In the genomic region with DNA sequence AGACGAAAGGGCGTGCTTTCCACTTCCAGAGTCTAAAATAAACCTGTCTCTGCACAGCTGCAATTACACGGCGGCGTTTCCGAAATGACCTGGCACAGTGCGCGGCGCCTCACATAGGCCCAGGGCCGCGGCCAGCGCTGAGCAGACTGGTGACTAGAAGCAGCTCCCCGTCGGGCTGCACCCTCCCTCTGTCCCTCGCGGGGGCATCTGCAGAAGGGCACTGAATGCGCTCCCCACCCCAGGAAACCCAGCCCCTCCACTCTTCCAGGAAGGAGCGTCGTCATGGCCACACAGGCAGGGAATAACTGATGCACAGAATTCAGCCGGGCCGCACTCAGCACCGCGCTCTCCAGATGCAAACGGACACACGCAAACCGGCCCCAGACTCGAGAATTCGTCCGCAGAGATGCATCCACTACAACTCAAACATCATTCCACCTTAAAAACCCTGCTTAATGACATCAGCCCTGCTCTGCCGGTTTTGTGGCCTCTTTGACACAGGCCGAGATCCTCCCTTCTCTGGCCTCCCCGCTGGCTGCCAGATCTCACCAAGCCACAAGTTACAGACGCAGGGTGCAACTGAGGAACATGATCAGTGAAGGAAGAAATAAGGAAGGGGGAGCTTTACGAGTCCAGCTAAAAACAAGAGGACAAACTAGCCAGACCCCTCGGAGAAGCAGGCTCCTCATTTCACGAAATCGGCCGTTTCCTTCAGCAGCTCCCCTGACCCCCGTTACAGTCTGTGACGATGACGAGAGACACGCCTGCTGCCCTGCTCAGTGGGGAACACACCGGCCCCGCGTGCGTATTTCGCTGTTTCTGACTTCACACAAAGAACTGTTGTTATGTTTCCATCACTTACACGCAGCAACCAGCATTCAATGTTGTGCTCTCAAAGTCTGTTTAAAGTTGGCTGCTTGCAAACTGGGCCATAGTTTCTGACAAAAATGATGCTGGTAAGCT, we compare ENCODE assay signal across 19 cellular contexts. TPM values are rescaled to one million over a fixed set of nuclear protein-coding genes. Genes with fewer than 3 reads are reported as not detected.
DNase-seq lines count a peak whose midpoint lies in the region; ATAC-seq, FAIRE-seq and TF ChIP-seq lines count a peak whose summit lies in the region.
"Had no signal": no experiment of that assay in that cellular context is flagged by ENCODE, and none has a peak within 500 bp of the region (broad histone marks: within the 10 kb centered on the region; RNA-seq: fewer than 3 reads in every experiment).

No MANE protein-coding gene starts in this region.

- H3K27ac ChIP-seq in DND-41 (ENCODE audit: low read length) (peak overlapping the region; percentile 56), astrocyte (ENCODE audit: low read depth, low read length) (no peak overlapping the region), trophoblast cell (ENCODE audit: low read depth, low read length) (no peak overlapping the region)
- H3K27ac ChIP-seq: tibial artery had no signal

- H3K9me3 Mint-ChIP-seq in T-helper 2 cell treated with Interferon-gamma antibody and Interleukin-4, amounts not matched to agents 5 μg/mL and 100 μg/mL, for 36 hours = no peaks in the 10 kb centered on the region
- no peaks in the 10 kb centered on the region for H3K9me3 Mint-ChIP-seq in astrocyte (ENCODE audit: unreplicated experiment)
- H3K9me3 Mint-ChIP-seq: nephron progenitor cell had no signal

- FAIRE-seq in astrocyte (lab: Jason Lieb, UNC) = no peak
- FAIRE-seq: HTR-8/SVneo had no signal

- H3K4me1 Mint-ChIP-seq in T-helper 2 cell treated with Interferon-gamma antibody and Interleukin-4, amounts not matched to agents 5 μg/mL and 100 μg/mL, for 36 hours (ENCODE audit: low read depth) = peaks cover 40% of the 10 kb centered on the region
- H3K4me1 Mint-ChIP-seq in astrocyte (ENCODE audit: low read depth, unreplicated experiment) = peaks cover 16% of the 10 kb centered on the region

- H3K36me3 ChIP-seq in DND-41 (ENCODE audit: insufficient read depth, low read length) (peaks cover 53% of the 10 kb centered on the region), astrocyte (ENCODE audit: insufficient read depth, low read length) (no peaks in the 10 kb centered on the region), trophoblast cell (ENCODE audit: control insufficient read depth in 1 of 2, insufficient read depth in 2 of 2, low read length in 2 of 2) (no peaks in the 10 kb centered on the region)
- H3K36me3 ChIP-seq: HAP-1, sigmoid colon, tibial artery had no signal

- peak overlapping the region; percentile 28 for H2AK5ac ChIP-seq in trophoblast cell (ENCODE audit: low read length)

- H4K20me1 ChIP-seq in DND-41 (ENCODE audit: insufficient read depth, low read length) (no peaks in the 10 kb centered on the region), astrocyte (ENCODE audit: insufficient read depth, low read length) (no peaks in the 10 kb centered on the region)

- H3K4me2 ChIP-seq in DND-41 (ENCODE audit: insufficient read depth, low read length) = no peak overlapping the region
- H3K4me2 ChIP-seq in astrocyte (ENCODE audit: low read length) = no peak overlapping the region
- no peak overlapping the region for H3K4me2 ChIP-seq in trophoblast cell (ENCODE audit: low read length)
- H3K4me2 ChIP-seq: SK-N-SH had no signal

- no peak overlapping the region for H3K14ac ChIP-seq in trophoblast cell (ENCODE audit: low read length)

- TF ChIP-seq CTCF in DND-41 (IDR thresholded peaks at IDR 0.05; ENCODE audit: borderline replicate concordance, extremely low read depth, low read length, poor library complexity, severe bottlenecking) (no peak), astrocyte (IDR thresholded peaks at IDR 0.05; ENCODE audit: insufficient read depth, low read depth, low read length) (no peak)

- H3K9me3 ChIP-seq in DND-41 (ENCODE audit: insufficient read depth, low read length, severe bottlenecking) (no peaks in the 10 kb centered on the region), astrocyte (ENCODE audit: insufficient read depth, low read depth, low read length) (no peaks in the 10 kb centered on the region), trophoblast cell (ENCODE audit: insufficient read depth, low read depth, low read length) (no peaks in the 10 kb centered on the region)
- H3K9me3 ChIP-seq: HAP-1, sigmoid colon, SK-N-SH, tibial artery had no signal

- H2AFZ ChIP-seq in DND-41 (ENCODE audit: low read depth, low read length) (no peak overlapping the region), astrocyte (ENCODE audit: low read depth, low read length) (peak overlapping the region; percentile 18), trophoblast cell (ENCODE audit: insufficient read depth, low read length, poor library complexity) (no peak overlapping the region)

- ATAC-seq in DND-41 (ENCODE audit: insufficient read depth, low read depth) = peak; percentile 35; the same call in 1 of the 3 replicates

- peak overlapping the region; percentile 90 for H2BK12ac ChIP-seq in trophoblast cell (ENCODE audit: low read length)

- H3K79me1 ChIP-seq in trophoblast cell (ENCODE audit: low read length) = peaks cover 19% of the 10 kb centered on the region

- H3K4me3 Mint-ChIP-seq in T-helper 2 cell treated with Interferon-gamma antibody and Interleukin-4, amounts not matched to agents 5 μg/mL and 100 μg/mL, for 36 hours = no peak overlapping the region
- no peak overlapping the region for H3K4me3 Mint-ChIP-seq in astrocyte (ENCODE audit: unreplicated experiment)
- H3K4me3 Mint-ChIP-seq: nephron progenitor cell had no signal

- H3K23ac ChIP-seq in trophoblast cell (ENCODE audit: low read length) = no peak overlapping the region

- peak overlapping the region; percentile 53 for H3K18ac ChIP-seq in trophoblast cell (ENCODE audit: low read length)

- no peak overlapping the region for H3K4ac ChIP-seq in trophoblast cell (ENCODE audit: low read depth, low read length)

- H3K4me1 ChIP-seq in DND-41 (ENCODE audit: insufficient read depth, low read length) = peaks cover 41% of the 10 kb centered on the region
- H3K4me1 ChIP-seq in astrocyte (ENCODE audit: insufficient read depth, low read length) = peaks cover under 1% of the 10 kb centered on the region
- H3K4me1 ChIP-seq in trophoblast cell (ENCODE audit: control insufficient read depth in 1 of 2, insufficient read depth in 2 of 2, low read length in 2 of 2) = peaks cover 44 to 55% of the 10 kb centered on the region in 2 experiments
- H3K4me1 ChIP-seq: HAP-1 had no signal

- peak overlapping the region; percentile 9 for H4K8ac ChIP-seq in trophoblast cell (ENCODE audit: low read depth, low read length)

- H3K27me3 ChIP-seq in DND-41 (ENCODE audit: insufficient read depth, low read length, poor library complexity) (no peaks in the 10 kb centered on the region), astrocyte (ENCODE audit: insufficient read depth, low read length) (no peaks in the 10 kb centered on the region), trophoblast cell (ENCODE audit: insufficient read depth, low read length) (no peaks in the 10 kb centered on the region)
- H3K27me3 ChIP-seq: sigmoid colon, tibial artery had no signal

- peaks cover 54% of the 10 kb centered on the region for H3K36me3 Mint-ChIP-seq in T-helper 2 cell treated with Interferon-gamma antibody and Interleukin-4, amounts not matched to agents 5 μg/mL and 100 μg/mL, for 36 hours (ENCODE audit: low read depth)
- no peaks in the 10 kb centered on the region for H3K36me3 Mint-ChIP-seq in astrocyte (ENCODE audit: low read depth, unreplicated experiment)

- no peaks in the 10 kb centered on the region for H3K27me3 Mint-ChIP-seq in T-helper 2 cell treated with Interferon-gamma antibody and Interleukin-4, amounts not matched to agents 5 μg/mL and 100 μg/mL, for 36 hours (ENCODE audit: low read depth)
- no peaks in the 10 kb centered on the region for H3K27me3 Mint-ChIP-seq in astrocyte (ENCODE audit: low read depth, unreplicated experiment)

- H3K79me2 ChIP-seq in DND-41 (ENCODE audit: insufficient read depth, low read length) (peaks cover 90% of the 10 kb centered on the region), astrocyte (ENCODE audit: insufficient read depth, low read length) (peaks cover 5% of the 10 kb centered on the region), trophoblast cell (ENCODE audit: control insufficient read depth, insufficient read depth, low read length, poor library complexity) (no peaks in the 10 kb centered on the region)

- DNase-seq in T-helper 2 cell treated with Interferon-gamma antibody and Interleukin-4, amounts not matched to agents 5 μg/mL and 100 μg/mL, for 36 hours (ENCODE audit: low spot score) = no peak
- DNase-seq in T-helper 2 cell (no peak), DND-41 (no peak), astrocyte (ENCODE audit: low read depth) (no peak), trophoblast cell (peak in 1 of 2 donors; percentile 83), NCI-H1092 (lab: John Stamatoyannopoulos, UW) (no peak), RKO (ENCODE audit: low spot score) (no peak), SHP77 treated with DMSO at 0.1 percent for 48 hours (lab: John Stamatoyannopoulos, UW) (no peak)
- DNase-seq: amniotic stem cell; foreskin fibroblast; NCI-H2029; NCI-H524; nephron progenitor cell; sigmoid colon; SK-N-SH; stimulated activated CD4-positive, alpha-beta T cell treated with anti-CD3 and anti-CD28 coated beads, Interleukin-2, amount 100 ng/mL, for 48 hours; tibial artery had no signal

- peak overlapping the region; percentile 18 for H2BK5ac ChIP-seq in trophoblast cell (ENCODE audit: low read depth, low read length, poor library complexity)

- peak overlapping the region; percentile 63 for H4K91ac ChIP-seq in trophoblast cell (ENCODE audit: low read depth, low read length)

- H3K27ac Mint-ChIP-seq in T-helper 2 cell treated with Interferon-gamma antibody and Interleukin-4, amounts not matched to agents 5 μg/mL and 100 μg/mL, for 36 hours = peak overlapping the region; percentile 41
- H3K27ac Mint-ChIP-seq in astrocyte (ENCODE audit: unreplicated experiment) = no peak overlapping the region
- H3K27ac Mint-ChIP-seq: nephron progenitor cell had no signal

- H3K4me3 ChIP-seq in DND-41 (ENCODE audit: low read depth in 1 of 2, low read length in 2 of 2) = no peak overlapping the region
- no peak overlapping the region for H3K4me3 ChIP-seq in astrocyte (ENCODE audit: insufficient read depth, low read depth, low read length)
- no peak overlapping the region for H3K4me3 ChIP-seq in trophoblast cell (ENCODE audit: low read depth, low read length)
- H3K4me3 ChIP-seq: HAP-1, sigmoid colon, tibial artery had no signal

- H4K12ac ChIP-seq in trophoblast cell (ENCODE audit: low read depth, low read length) = no peak overlapping the region

- no CpG with 5 or more reads among the region's 48 CpGs for WGBS in trophoblast cell (ENCODE audit: extremely low coverage, insufficient coverage, insufficient read length)

- H2BK120ac ChIP-seq in trophoblast cell (ENCODE audit: insufficient read depth, low read length, poor library complexity) = no peak overlapping the region

- H3K9ac ChIP-seq in DND-41 (ENCODE audit: low read depth, low read length) = no peak overlapping the region
- H3K9ac ChIP-seq in astrocyte (ENCODE audit: low read length) = no peak overlapping the region
- no peak overlapping the region for H3K9ac ChIP-seq in trophoblast cell (ENCODE audit: low read length)
- H3K9ac ChIP-seq: SK-N-SH had no signal

RNA-seq across cellular contexts. Expression of gene MBP, which starts 40.2 kb away (rescaled TPM):
- total RNA-seq in astrocyte = 10.8 and 11.4 TPM in 2 replicates
- polyA plus RNA-seq in trophoblast cell (2013) = 8.4 and 9.2 TPM in 2 replicates
